ENCODE assay signal across 12 cellular contexts in genomic region chr1:213622365-213623087, GRCh38.
DNase-seq lines count a peak whose midpoint lies in the region; ATAC-seq and TF ChIP-seq lines count a peak whose summit lies in the region.
"Had no signal": no experiment of that assay in that cellular context is flagged by ENCODE, and none has a peak within 500 bp of the region (broad histone marks: within the 10 kb centered on the region; RNA-seq: fewer than 3 reads in every experiment).

No MANE protein-coding gene starts in this region.

- intact Hi-C loops in upper lobe of right lung (cut with DNase I), result no loop called here

- no peaks in the 10 kb centered on the region for H3K36me3 ChIP-seq in upper lobe of right lung

- no peak overlapping the region for H3K27ac ChIP-seq in upper lobe of right lung
- H3K27ac ChIP-seq: C4-2B, parathyroid adenoma had no signal

- H3K27me3 ChIP-seq in upper lobe of right lung, result no peaks in the 10 kb centered on the region

- no peaks in the 10 kb centered on the region for H3K4me1 ChIP-seq in upper lobe of right lung
- H3K4me1 ChIP-seq: parathyroid adenoma had no signal

- DNase-seq in COLO829 (ENCODE audit: low spot score) (peak; percentile 59), upper lobe of right lung (no peak), NCI-H774 (lab: John Stamatoyannopoulos, UW) (no peak)
- peak; percentile 6 to 33 for DNase-seq in activated CD4-positive, alpha-beta T cell treated with anti-CD3 and anti-CD28 coated beads, Interleukin-2, amount 50 U/mL, for 48 hours
- DNase-seq: dermis blood vessel endothelial cell, KG1 had no signal

- no peak overlapping the region for H3K4me3 ChIP-seq in upper lobe of right lung

- TF ChIP-seq CTCF in upper lobe of right lung (IDR thresholded peaks at IDR 0.05), result no peak

- no peaks in the 10 kb centered on the region for H3K9me3 ChIP-seq in upper lobe of right lung

- peak; percentile 76 for ATAC-seq in GM19351 (IDR thresholded peaks at IDR 0.05; ENCODE audit: unreplicated experiment)
- peak; percentile 63 for ATAC-seq in HG03097 (IDR thresholded peaks at IDR 0.05; ENCODE audit: low FRiP score, unreplicated experiment)
- ATAC-seq in GM21528 (IDR thresholded peaks at IDR 0.05; ENCODE audit: low FRiP score, unreplicated experiment), result no peak
- ATAC-seq in upper lobe of right lung, result no peak
- no peak for ATAC-seq in HG03108 (IDR thresholded peaks at IDR 0.05; ENCODE audit: unreplicated experiment)

Comparison
In these comparisons a context has a peak if more than half of its experiments do, and no peak if none do; other contexts are left out.
1. DNase-seq: peak in COLO829 (single experiment) and activated CD4-positive, alpha-beta T cell treated with anti-CD3 and anti-CD28 coated beads, Interleukin-2, amount 50 U/mL, for 48 hours (2 of 2); none in upper lobe of right lung (single experiment) and NCI-H774 (single experiment).
2. ATAC-seq: peak in GM19351 (single experiment) and HG03097 (single experiment); none in GM21528 (single experiment), upper lobe of right lung (single experiment) and HG03108 (single experiment).